1 cellular context compared by ENCODE assay signal in the genomic region with DNA sequence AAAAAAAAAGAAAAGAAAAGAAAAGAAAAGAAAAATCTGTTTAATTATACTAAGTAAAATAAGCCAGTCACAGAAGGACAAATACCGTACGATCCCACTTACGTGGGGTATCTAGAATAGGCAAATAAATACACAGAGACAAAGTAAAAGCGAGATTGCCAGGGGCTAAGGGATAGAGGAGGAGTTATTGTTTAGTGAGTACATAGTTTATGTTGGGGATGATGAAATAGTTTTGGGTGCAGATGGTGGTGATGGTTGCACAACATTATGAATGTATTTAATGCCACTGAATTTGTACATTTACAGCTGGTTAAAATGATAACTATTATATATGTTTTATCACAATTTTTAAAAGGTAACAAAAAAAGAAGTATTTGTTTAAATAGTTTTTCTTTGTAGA.
TF ChIP-seq lines count a peak whose summit lies in the region.

No MANE protein-coding gene starts in this region.

TF ChIP-seq in HepG2, 621 proteins besides CTCF, POLR2A, EP300 and RAD21 (continued from another document):
- TF ChIP-seq, protein P1, sequence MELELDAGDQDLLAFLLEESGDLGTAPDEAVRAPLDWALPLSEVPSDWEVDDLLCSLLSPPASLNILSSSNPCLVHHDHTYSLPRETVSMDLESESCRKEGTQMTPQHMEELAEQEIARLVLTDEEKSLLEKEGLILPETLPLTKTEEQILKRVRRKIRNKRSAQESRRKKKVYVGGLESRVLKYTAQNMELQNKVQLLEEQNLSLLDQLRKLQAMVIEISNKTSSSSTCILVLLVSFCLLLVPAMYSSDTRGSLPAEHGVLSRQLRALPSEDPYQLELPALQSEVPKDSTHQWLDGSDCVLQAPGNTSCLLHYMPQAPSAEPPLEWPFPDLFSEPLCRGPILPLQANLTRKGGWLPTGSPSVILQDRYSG (CRISPR knock-in tag; IDR thresholded peaks at IDR 0.05), result no peak
- TF ChIP-seq ZFP1 (CRISPR knock-in tag; IDR thresholded peaks at IDR 0.05) (no peak), SIX4 (CRISPR knock-in tag; IDR thresholded peaks at IDR 0.05) (no peak), PRPF4 (IDR thresholded peaks at IDR 0.05; ENCODE audit: low read depth, low read length, poor library complexity, severe bottlenecking) (no peak), SOX5 (CRISPR knock-in tag; IDR thresholded peaks at IDR 0.05; ENCODE audit: borderline replicate concordance) (peak; percentile 32; the same call in 1 of the 2 replicates), KDM6A (CRISPR knock-in tag; IDR thresholded peaks at IDR 0.05; ENCODE audit: low read depth) (no peak), ZMYM2 (CRISPR knock-in tag; IDR thresholded peaks at IDR 0.05) (no peak), CEBPG (CRISPR knock-in tag; IDR thresholded peaks at IDR 0.05) (peak; percentile 85), FOXM1 (CRISPR knock-in tag; IDR thresholded peaks at IDR 0.05) (no peak), FOXA3 (CRISPR knock-in tag; IDR thresholded peaks at IDR 0.05) (0 out of 2 replicates have a peak, but pooled peaks have one; percentile 21)
- TF ChIP-seq, protein P2, sequence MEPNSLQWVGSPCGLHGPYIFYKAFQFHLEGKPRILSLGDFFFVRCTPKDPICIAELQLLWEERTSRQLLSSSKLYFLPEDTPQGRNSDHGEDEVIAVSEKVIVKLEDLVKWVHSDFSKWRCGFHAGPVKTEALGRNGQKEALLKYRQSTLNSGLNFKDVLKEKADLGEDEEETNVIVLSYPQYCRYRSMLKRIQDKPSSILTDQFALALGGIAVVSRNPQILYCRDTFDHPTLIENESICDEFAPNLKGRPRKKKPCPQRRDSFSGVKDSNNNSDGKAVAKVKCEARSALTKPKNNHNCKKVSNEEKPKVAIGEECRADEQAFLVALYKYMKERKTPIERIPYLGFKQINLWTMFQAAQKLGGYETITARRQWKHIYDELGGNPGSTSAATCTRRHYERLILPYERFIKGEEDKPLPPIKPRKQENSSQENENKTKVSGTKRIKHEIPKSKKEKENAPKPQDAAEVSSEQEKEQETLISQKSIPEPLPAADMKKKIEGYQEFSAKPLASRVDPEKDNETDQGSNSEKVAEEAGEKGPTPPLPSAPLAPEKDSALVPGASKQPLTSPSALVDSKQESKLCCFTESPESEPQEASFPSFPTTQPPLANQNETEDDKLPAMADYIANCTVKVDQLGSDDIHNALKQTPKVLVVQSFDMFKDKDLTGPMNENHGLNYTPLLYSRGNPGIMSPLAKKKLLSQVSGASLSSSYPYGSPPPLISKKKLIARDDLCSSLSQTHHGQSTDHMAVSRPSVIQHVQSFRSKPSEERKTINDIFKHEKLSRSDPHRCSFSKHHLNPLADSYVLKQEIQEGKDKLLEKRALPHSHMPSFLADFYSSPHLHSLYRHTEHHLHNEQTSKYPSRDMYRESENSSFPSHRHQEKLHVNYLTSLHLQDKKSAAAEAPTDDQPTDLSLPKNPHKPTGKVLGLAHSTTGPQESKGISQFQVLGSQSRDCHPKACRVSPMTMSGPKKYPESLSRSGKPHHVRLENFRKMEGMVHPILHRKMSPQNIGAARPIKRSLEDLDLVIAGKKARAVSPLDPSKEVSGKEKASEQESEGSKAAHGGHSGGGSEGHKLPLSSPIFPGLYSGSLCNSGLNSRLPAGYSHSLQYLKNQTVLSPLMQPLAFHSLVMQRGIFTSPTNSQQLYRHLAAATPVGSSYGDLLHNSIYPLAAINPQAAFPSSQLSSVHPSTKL (CRISPR knock-in tag; IDR thresholded peaks at IDR 0.05), result 0 out of 2 replicates have a peak, but pooled peaks have one; percentile 36
